Comparison of ENCODE assay signal across 8 cellular contexts in the genomic region with DNA sequence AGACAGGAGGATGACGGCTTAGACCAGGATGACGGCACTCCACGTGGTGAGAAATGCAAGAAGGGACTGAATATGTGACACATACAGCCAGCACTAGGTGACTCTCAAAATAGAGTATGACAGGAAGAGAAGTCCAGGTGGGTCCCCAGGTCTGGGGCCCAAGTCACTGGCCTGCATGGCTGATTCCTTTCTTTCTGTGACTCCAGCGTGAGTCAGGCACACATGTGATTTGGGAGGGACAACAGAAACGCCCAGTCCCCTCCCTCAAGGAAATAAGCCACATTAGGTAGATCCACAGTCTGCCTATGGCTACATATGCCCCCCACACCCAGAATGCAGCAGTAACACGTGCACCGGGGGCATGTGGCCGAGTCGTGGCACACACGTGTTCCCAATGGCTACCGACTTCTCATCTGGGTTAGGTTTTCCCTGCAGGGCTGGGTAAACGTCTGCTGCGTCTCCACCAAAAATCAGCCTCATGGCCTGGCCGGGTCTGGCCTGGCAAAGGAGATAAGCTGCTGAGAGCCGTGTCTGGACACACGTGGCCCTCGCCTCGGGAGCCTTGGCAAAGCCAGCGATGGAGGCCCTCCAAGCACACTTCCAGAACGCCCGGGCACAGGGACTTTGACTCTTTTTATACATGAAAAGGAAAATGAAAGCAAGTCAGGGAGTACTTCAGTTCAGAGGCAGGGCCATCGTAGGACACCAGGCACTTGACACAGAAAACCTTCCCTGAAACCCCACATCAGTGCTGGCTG. TPM values are rescaled to one million over a fixed set of nuclear protein-coding genes. Genes with fewer than 3 reads are reported as not detected.
A peak's percentile ranks its signal among the peaks of the same experiment; 100 is the strongest.
DNase-seq lines count a peak whose midpoint lies in the region; ATAC-seq and TF ChIP-seq lines count a peak whose summit lies in the region.

No MANE protein-coding gene starts in this region.

- H3K14ac ChIP-seq in neuronal stem cell (ENCODE audit: low read length): peak overlapping the region; percentile 72

- H2BK5ac ChIP-seq in neuronal stem cell (ENCODE audit: low read length): no peak overlapping the region

- peak overlapping the region; percentile 32 for H3K18ac ChIP-seq in neuronal stem cell (ENCODE audit: low read length)

- H3K4me3 ChIP-seq in neuronal stem cell (ENCODE audit: low read length in 2 of 2) (no peak overlapping the region), HAP-1 (no peak overlapping the region), tibial nerve (no peak overlapping the region)

- TF ChIP-seq EP300 in tibial nerve (IDR thresholded peaks at IDR 0.05): no peak

- no peak overlapping the region for H3K4ac ChIP-seq in neuronal stem cell (ENCODE audit: low read length)

- no peak overlapping the region for H2BK120ac ChIP-seq in neuronal stem cell (ENCODE audit: low read depth, low read length)

- no peaks in the 10 kb centered on the region for H3K9me3 ChIP-seq in neuronal stem cell (replicated peaks in 1 of 2; ENCODE audit: control insufficient read depth in 2 of 2, insufficient read depth in 1 of 2, low read depth in 1 of 2, low read length in 2 of 2)
- H3K9me3 ChIP-seq in HAP-1: no peaks in the 10 kb centered on the region
- H3K9me3 ChIP-seq in tibial nerve: peaks cover 0 to 7% (median 0%) of the 10 kb centered on the region in 4 donors

- no peak overlapping the region for H4K8ac ChIP-seq in neuronal stem cell (ENCODE audit: low read depth, low read length)

- H3K79me1 ChIP-seq in neuronal stem cell (ENCODE audit: low read depth, low read length): peaks cover 3% of the 10 kb centered on the region

- no CpG with 5 or more reads among the region's 22 CpGs for WGBS in neuronal stem cell (ENCODE audit: extremely low coverage in 2 of 2, insufficient read length in 2 of 2, insufficient replicate concordance in 1 of 2), 2 donors
- 79 to 90% methylated on average over 19 to 20 of the region's 22 CpGs for WGBS in tibial nerve, 2 donors

- H2BK12ac ChIP-seq in neuronal stem cell (ENCODE audit: low read length): no peak overlapping the region

- in situ Hi-C loops in HAP-1 (cut with MboI; ENCODE audit: low sequenced_read_pairs): no loop called here

- H3K27ac ChIP-seq in neuronal stem cell (replicated peaks; ENCODE audit: low read length) (no peak overlapping the region), tibial nerve (peak overlapping the region in 1 of 4 donors; percentile 36)

- H2AFZ ChIP-seq in neuronal stem cell (ENCODE audit: low read length): no peak overlapping the region

- peaks cover 0 to 5% of the 10 kb centered on the region in 2 donors for H3K36me3 ChIP-seq in neuronal stem cell (replicated peaks in 1 of 2; ENCODE audit: control insufficient read depth in 2 of 2, insufficient read depth in 2 of 2, low read length in 2 of 2)
- H3K36me3 ChIP-seq in HAP-1 (replicated peaks): no peaks in the 10 kb centered on the region
- no peaks in the 10 kb centered on the region for H3K36me3 ChIP-seq in tibial nerve

- TF ChIP-seq POLR2A in tibial nerve (IDR thresholded peaks at IDR 0.05): no peak

- H4K91ac ChIP-seq in neuronal stem cell (ENCODE audit: low read depth, low read length, poor library complexity): no peak overlapping the region

- TF ChIP-seq CTCF in tibial nerve (IDR thresholded peaks at IDR 0.05): no peak

- ATAC-seq in GM18511 (IDR thresholded peaks at IDR 0.05; ENCODE audit: unreplicated experiment) (peak; percentile 44), HG03097 (IDR thresholded peaks at IDR 0.05; ENCODE audit: low FRiP score, unreplicated experiment) (peak; percentile 61), HG02885 (IDR thresholded peaks at IDR 0.05; ENCODE audit: poor library complexity, unreplicated experiment) (no peak)

- peak overlapping the region; percentile 78 for H3K23ac ChIP-seq in neuronal stem cell (ENCODE audit: low read depth, low read length, poor library complexity)

- H3K27me3 ChIP-seq in neuronal stem cell (ENCODE audit: control insufficient read depth in 3 of 3, insufficient read depth in 3 of 3, low read depth in 1 of 3, low read length in 3 of 3): no peaks in the 10 kb centered on the region
- no peaks in the 10 kb centered on the region for H3K27me3 ChIP-seq in HAP-1 (ENCODE audit: low read depth)
- H3K27me3 ChIP-seq in tibial nerve: no peaks in the 10 kb centered on the region

- H3K9ac ChIP-seq in neuronal stem cell (ENCODE audit: low read depth, low read length, poor library complexity): peak overlapping the region; percentile 71

- DNase-seq in cerebellar nuclear complex (lab: John Stamatoyannopoulos, UW): peak; percentile 43 to 44
- no peak for DNase-seq in neuronal stem cell (ENCODE audit: low spot score)
- DNase-seq in activated CD4-positive, CD25-positive, alpha-beta regulatory T cell treated with anti-CD3 and anti-CD28 coated beads, Interleukin-2, amount 50 U/mL, for 72 hours: no peak
- no peak for DNase-seq in HAP-1 (ENCODE audit: low spot score in 2 of 2)
- no peak for DNase-seq in tibial nerve (ENCODE audit: low spot score in 2 of 2)

- peak overlapping the region; percentile 22 for H2AK5ac ChIP-seq in neuronal stem cell (ENCODE audit: low read depth, low read length)

- peaks cover 3 to 4% of the 10 kb centered on the region in 2 donors for H3K4me1 ChIP-seq in neuronal stem cell (ENCODE audit: control insufficient read depth in 2 of 2, insufficient read depth in 1 of 2, low read depth in 1 of 2, low read length in 2 of 2)
- H3K4me1 ChIP-seq in HAP-1: peaks cover 14% of the 10 kb centered on the region
- peaks cover 0 to 5% (median 0%) of the 10 kb centered on the region in 4 donors for H3K4me1 ChIP-seq in tibial nerve

- H3K4me2 ChIP-seq in neuronal stem cell (ENCODE audit: insufficient read depth, low read length, poor library complexity, severe bottlenecking): no peak overlapping the region

- no peak overlapping the region for H2BK15ac ChIP-seq in neuronal stem cell (ENCODE audit: low read length)

RNA-seq across cellular contexts. Expression of a gene that starts 19.3 kb away (rescaled TPM):
- polyA plus RNA-seq in neuronal stem cell (2013, experiment 1 of 2): 37.6 TPM
- polyA plus RNA-seq in neuronal stem cell (2013, experiment 2 of 2): 34.7 TPM
- total RNA-seq in tibial nerve: 10 to 100 TPM in 2 of 4 donors, 1 to 10 TPM in 2; 8.7 to 19.0 (median 11.1) TPM

Comparison
In these comparisons a context has a peak if more than half of its experiments do, and no peak if none do; other contexts are left out.
1. DNase-seq: peak in cerebellar nuclear complex (2 of 2); none in neuronal stem cell (single experiment), activated CD4-positive, CD25-positive, alpha-beta regulatory T cell treated with anti-CD3 and anti-CD28 coated beads, Interleukin-2, amount 50 U/mL, for 72 hours (single experiment), HAP-1 (0 of 2) and tibial nerve (0 of 2).